In genomic region chr22:31550871-31551370, GRCh38 we compare ENCODE assay signal across 17 cellular contexts. TPM values are rescaled to one million over a fixed set of nuclear protein-coding genes. Genes with fewer than 3 reads are reported as not detected.
DNase-seq lines count a peak whose midpoint lies in the region; ATAC-seq and TF ChIP-seq lines count a peak whose summit lies in the region.
"Had no signal": no experiment of that assay in that cellular context is flagged by ENCODE, and none has a peak within 500 bp of the region (broad histone marks: within the 10 kb centered on the region; RNA-seq: fewer than 3 reads in every experiment).

No MANE protein-coding gene starts in this region.

- H3K27me3 ChIP-seq in CD4-positive, alpha-beta memory T cell (ENCODE audit: insufficient read depth, low read length) = no peaks in the 10 kb centered on the region
- no peaks in the 10 kb centered on the region for H3K27me3 ChIP-seq in WERI-Rb-1 (ENCODE audit: insufficient read depth, low read depth, severe bottlenecking)
- H3K27me3 ChIP-seq: BLaER1 had no signal

- H3K9me3 Mint-ChIP-seq in activated CD8-positive, alpha-beta memory T cell treated with anti-CD3 and anti-CD28 coated beads, Interleukin-2, amount 10 ng/mL, durations not matched to agents 7 days and 5 days (ENCODE audit: low read depth) = no peaks in the 10 kb centered on the region
- no peaks in the 10 kb centered on the region for H3K9me3 Mint-ChIP-seq in CD4-positive, alpha-beta memory T cell
- H3K9me3 Mint-ChIP-seq in MCF 10A (ENCODE audit: unreplicated experiment) = no peaks in the 10 kb centered on the region

- no peak overlapping the region for H3K27ac ChIP-seq in CD4-positive, alpha-beta memory T cell (ENCODE audit: low read depth, low read length)
- no peak overlapping the region for H3K27ac ChIP-seq in WERI-Rb-1
- H3K27ac ChIP-seq: BLaER1 had no signal

- no peak overlapping the region for H3K4me3 Mint-ChIP-seq in activated CD8-positive, alpha-beta memory T cell treated with anti-CD3 and anti-CD28 coated beads, Interleukin-2, amount 10 ng/mL, durations not matched to agents 7 days and 5 days
- H3K4me3 Mint-ChIP-seq in CD4-positive, alpha-beta memory T cell = no peak overlapping the region
- H3K4me3 Mint-ChIP-seq in MCF 10A (ENCODE audit: unreplicated experiment) = no peak overlapping the region

- H3K36me3 ChIP-seq in CD4-positive, alpha-beta memory T cell (ENCODE audit: insufficient read depth, low read length) = peaks cover 30% of the 10 kb centered on the region
- peaks cover 29% of the 10 kb centered on the region for H3K36me3 ChIP-seq in WERI-Rb-1

- no peaks in the 10 kb centered on the region for H3K27me3 Mint-ChIP-seq in activated CD8-positive, alpha-beta memory T cell treated with anti-CD3 and anti-CD28 coated beads, Interleukin-2, amount 10 ng/mL, durations not matched to agents 7 days and 5 days
- H3K27me3 Mint-ChIP-seq in CD4-positive, alpha-beta memory T cell = no peaks in the 10 kb centered on the region
- H3K27me3 Mint-ChIP-seq in MCF 10A (ENCODE audit: insufficient read depth, unreplicated experiment) = no peaks in the 10 kb centered on the region

- DNase-seq in activated CD8-positive, alpha-beta memory T cell treated with anti-CD3 and anti-CD28 coated beads, Interleukin-2, amount 10 ng/mL, durations not matched to agents 7 days and 5 days = peak; percentile 1
- DNase-seq in activated CD8-positive, alpha-beta memory T cell treated with anti-CD3 and anti-CD28 coated beads for 24 hours = no peak
- no peak for DNase-seq in CD4-positive, alpha-beta memory T cell
- peak; percentile 25 for DNase-seq in WERI-Rb-1
- no peak for DNase-seq in NCI-H128 (lab: John Stamatoyannopoulos, UW; ENCODE audit: unreplicated experiment)
- no peak for DNase-seq in MCF 10A (ENCODE audit: unreplicated experiment)
- DNase-seq: DMS79, NCI-H1105, NCI-H1694, NCI-H2081 treated with DMSO at 0.1 percent for 48 hours, NCI-H510A, NCI-H774, SHP77 had no signal

- intact Hi-C loops in CD4-positive, alpha-beta memory T cell (cut with micrococcal nuclease) = no loop called here
- intact Hi-C loops in MCF 10A (cut with micrococcal nuclease) = no loop called here

- no peak for ATAC-seq in activated CD8-positive, alpha-beta memory T cell treated with anti-CD3 and anti-CD28 coated beads, Interleukin-2, amount 10 ng/mL, durations not matched to agents 7 days and 5 days
- ATAC-seq in esophagus mucosa (peak; percentile 33), HG03565 (IDR thresholded peaks at IDR 0.05; ENCODE audit: unreplicated experiment) (no peak)
- ATAC-seq: K562 had no signal

- CTCF ChIA-PET in activated CD8-positive, alpha-beta memory T cell treated with anti-CD3 and anti-CD28 coated beads, Interleukin-2, amount 10 ng/mL, durations not matched to agents 7 days and 5 days (lab: Charles Lee) = interaction anchor here (0.7 to 0.9 kb wide), 2 partner anchors 12 to 72 kb away, joined by 3 read pairs; no protein-coding TSS in a partner anchor
- CTCF ChIA-PET in CD4-positive, alpha-beta memory T cell (lab: Charles Lee; ENCODE audit: partially characterized antibody) = no interaction called here
- CTCF ChIA-PET in MCF 10A (lab: Yijun Ruan, JAX) = no interaction called here

- no peak overlapping the region for H3K27ac Mint-ChIP-seq in activated CD8-positive, alpha-beta memory T cell treated with anti-CD3 and anti-CD28 coated beads, Interleukin-2, amount 10 ng/mL, durations not matched to agents 7 days and 5 days
- H3K27ac Mint-ChIP-seq in CD4-positive, alpha-beta memory T cell = peak overlapping the region in 4 of 7 donors; percentile 3 to 71 (median 37)
- no peak overlapping the region for H3K27ac Mint-ChIP-seq in MCF 10A (ENCODE audit: low read depth, unreplicated experiment)

- peaks cover 22% of the 10 kb centered on the region for H3K4me1 Mint-ChIP-seq in activated CD8-positive, alpha-beta memory T cell treated with anti-CD3 and anti-CD28 coated beads, Interleukin-2, amount 10 ng/mL, durations not matched to agents 7 days and 5 days
- H3K4me1 Mint-ChIP-seq in CD4-positive, alpha-beta memory T cell = peaks cover 12 to 27% (median 18%) of the 10 kb centered on the region in 4 donors
- peaks cover 5% of the 10 kb centered on the region for H3K4me1 Mint-ChIP-seq in MCF 10A (ENCODE audit: insufficient read depth, unreplicated experiment)

- TF ChIP-seq CTCF in WERI-Rb-1 (IDR thresholded peaks at IDR 0.05; ENCODE audit: low read depth, low read length) (no peak), MCF 10A (IDR thresholded peaks at IDR 0.05; ENCODE audit: unreplicated experiment) (no peak)

- POLR2A ChIA-PET in CD4-positive, alpha-beta memory T cell (lab: Charles Lee; ENCODE audit: partially characterized antibody) = no interaction called here
- POLR2A ChIA-PET in MCF 10A (lab: Yijun Ruan, JAX) = interaction anchor here (0.6 to 0.7 kb wide), 2 partner anchors 31 to 46 kb away, joined by 3 read pairs; no protein-coding TSS in a partner anchor

- H3K4me3 ChIP-seq in CD4-positive, alpha-beta memory T cell (ENCODE audit: low read length in 2 of 2) = no peak overlapping the region
- no peak overlapping the region for H3K4me3 ChIP-seq in WERI-Rb-1 (ENCODE audit: low read depth, low read length)
- H3K4me3 ChIP-seq: BLaER1, K562 had no signal

- peaks cover 15% of the 10 kb centered on the region for H3K4me1 ChIP-seq in CD4-positive, alpha-beta memory T cell (ENCODE audit: insufficient read depth, low read length)

- no peaks in the 10 kb centered on the region for H3K9me3 ChIP-seq in CD4-positive, alpha-beta memory T cell (ENCODE audit: control insufficient read depth in 1 of 2, low read length in 2 of 2)
- H3K9me3 ChIP-seq in WERI-Rb-1 (ENCODE audit: severe bottlenecking) = no peaks in the 10 kb centered on the region
- H3K9me3 ChIP-seq: BLaER1 had no signal

- BruUV-seq in MCF 10A (replicated peaks; lab: Mats Ljungman, UMichigan) = no TSS peak

- peaks cover 48% of the 10 kb centered on the region for H3K36me3 Mint-ChIP-seq in activated CD8-positive, alpha-beta memory T cell treated with anti-CD3 and anti-CD28 coated beads, Interleukin-2, amount 10 ng/mL, durations not matched to agents 7 days and 5 days
- H3K36me3 Mint-ChIP-seq in CD4-positive, alpha-beta memory T cell = peaks cover 26 to 61% of the 10 kb centered on the region in 2 donors
- H3K36me3 Mint-ChIP-seq in MCF 10A (ENCODE audit: insufficient read depth, unreplicated experiment) = peaks cover 46% of the 10 kb centered on the region

RNA-seq across cellular contexts. Expression of gene SFI1, which starts 54.6 kb away (rescaled TPM):
- 100 to 1,000 TPM; 150 to 192 TPM for total RNA-seq in activated CD8-positive, alpha-beta memory T cell treated with anti-CD3 and anti-CD28 coated beads, Interleukin-2, amount 10 ng/mL, durations not matched to agents 7 days and 5 days
- total RNA-seq in CD4-positive, alpha-beta memory T cell = 100 to 1,000 TPM; 323 to 333 TPM
- polyA plus RNA-seq in CD4-positive, alpha-beta memory T cell = 10 to 100 TPM; 14.7 to 40.5 TPM
- 12.5 TPM for total RNA-seq in esophagus mucosa
- 34.6 and 36.2 TPM in 2 replicates for total RNA-seq in MCF 10A (2022)

Comparison
In these comparisons a context has a peak if more than half of its experiments do, and no peak if none do; other contexts are left out.
1. DNase-seq: peak in activated CD8-positive, alpha-beta memory T cell treated with anti-CD3 and anti-CD28 coated beads, Interleukin-2, amount 10 ng/mL, durations not matched to agents 7 days and 5 days (single experiment) and WERI-Rb-1 (single experiment); none in activated CD8-positive, alpha-beta memory T cell treated with anti-CD3 and anti-CD28 coated beads for 24 hours (single experiment), CD4-positive, alpha-beta memory T cell (0 of 5), NCI-H128 (single experiment) and MCF 10A (single experiment).
2. H3K27ac Mint-ChIP-seq: peak in CD4-positive, alpha-beta memory T cell (4 of 7); none in activated CD8-positive, alpha-beta memory T cell treated with anti-CD3 and anti-CD28 coated beads, Interleukin-2, amount 10 ng/mL, durations not matched to agents 7 days and 5 days (single experiment) and MCF 10A (single experiment).